In genomic region chr2:237616373-237617304, GRCh38 we compare ENCODE assay signal across 8 cellular contexts. TPM values are rescaled to one million over a fixed set of nuclear protein-coding genes. Genes with fewer than 3 reads are reported as not detected.
DNase-seq lines count a peak whose midpoint lies in the region; ATAC-seq and TF ChIP-seq lines count a peak whose summit lies in the region.

No MANE protein-coding gene starts in this region.

- no peaks in the 10 kb centered on the region for H3K27me3 Mint-ChIP-seq in activated CD8-positive, alpha-beta memory T cell treated with anti-CD3 and anti-CD28 coated beads, Interleukin-2, amount 10 ng/mL, durations not matched to agents 7 days and 5 days

- CTCF ChIA-PET in activated CD8-positive, alpha-beta memory T cell treated with anti-CD3 and anti-CD28 coated beads, Interleukin-2, amount 10 ng/mL, durations not matched to agents 7 days and 5 days (lab: Charles Lee), result no interaction called here

- no peaks in the 10 kb centered on the region for H3K9me3 ChIP-seq in tibial artery

- no peaks in the 10 kb centered on the region for H3K36me3 Mint-ChIP-seq in activated CD8-positive, alpha-beta memory T cell treated with anti-CD3 and anti-CD28 coated beads, Interleukin-2, amount 10 ng/mL, durations not matched to agents 7 days and 5 days

- no peak overlapping the region for H3K4me3 Mint-ChIP-seq in activated CD8-positive, alpha-beta memory T cell treated with anti-CD3 and anti-CD28 coated beads, Interleukin-2, amount 10 ng/mL, durations not matched to agents 7 days and 5 days

- H3K27ac ChIP-seq in layer of hippocampus (ENCODE audit: low read depth, low read length) (peak overlapping the region; percentile 23), tibial artery (peak overlapping the region; percentile 76 to 81)

- peaks cover 0 to 49% (median 32%) of the 10 kb centered on the region in 4 donors for H3K4me1 ChIP-seq in tibial artery

- ATAC-seq in activated CD8-positive, alpha-beta memory T cell treated with anti-CD3 and anti-CD28 coated beads, Interleukin-2, amount 10 ng/mL, durations not matched to agents 7 days and 5 days, result peak; percentile 33

- no peaks in the 10 kb centered on the region for H3K36me3 ChIP-seq in tibial artery

- intact Hi-C loops in tibial artery (cut with DNase I; ENCODE audit: low total_unique reads), result no loop called here

- H3K27ac Mint-ChIP-seq in activated CD8-positive, alpha-beta memory T cell treated with anti-CD3 and anti-CD28 coated beads, Interleukin-2, amount 10 ng/mL, durations not matched to agents 7 days and 5 days, result no peak overlapping the region

- no peak for TF ChIP-seq CTCF in astrocyte of the cerebellum (IDR thresholded peaks at IDR 0.05; ENCODE audit: low read depth, low read length, missing control alignments)
- no peak for TF ChIP-seq CTCF in tibial artery (IDR thresholded peaks at IDR 0.05)

- H3K4me3 ChIP-seq in astrocyte of the cerebellum (ENCODE audit: low read depth, low read length) (no peak overlapping the region), tibial artery (no peak overlapping the region)

- in situ Hi-C loops in astrocyte of the cerebellum (cut with HindIII; ENCODE audit: low sequenced_read_pairs), result no loop called here

- DNase-seq in activated CD8-positive, alpha-beta memory T cell treated with anti-CD3 and anti-CD28 coated beads, Interleukin-2, amount 10 ng/mL, durations not matched to agents 7 days and 5 days, result no peak
- no peak for DNase-seq in activated CD8-positive, alpha-beta memory T cell treated with anti-CD3 and anti-CD28 coated beads, Interleukin-2, amount 50 U/mL, for 4 hours
- DNase-seq in astrocyte of the cerebellum (ENCODE audit: low read depth) (peak; percentile 18), tibial artery (no peak), HuH-7 (ENCODE audit: low spot score) (no peak), DMS 273 (lab: John Stamatoyannopoulos, UW; ENCODE audit: unreplicated experiment) (no peak)
- DNase-seq in stimulated activated CD4-positive, alpha-beta T cell treated with anti-CD3 and anti-CD28 coated beads, Interleukin-4, amount 100 ng/mL, for 1 hour, result no peak

- H3K9me3 Mint-ChIP-seq in activated CD8-positive, alpha-beta memory T cell treated with anti-CD3 and anti-CD28 coated beads, Interleukin-2, amount 10 ng/mL, durations not matched to agents 7 days and 5 days (ENCODE audit: low read depth), result no peaks in the 10 kb centered on the region

- H3K4me1 Mint-ChIP-seq in activated CD8-positive, alpha-beta memory T cell treated with anti-CD3 and anti-CD28 coated beads, Interleukin-2, amount 10 ng/mL, durations not matched to agents 7 days and 5 days, result peaks cover 6% of the 10 kb centered on the region

- H3K27me3 ChIP-seq in layer of hippocampus (ENCODE audit: control insufficient read depth, insufficient read depth, low read length) (no peaks in the 10 kb centered on the region), tibial artery (no peaks in the 10 kb centered on the region)

RNA-seq across cellular contexts. Expression of gene LRRFIP1, which starts 10.7 kb away (rescaled TPM):
- total RNA-seq in activated CD8-positive, alpha-beta memory T cell treated with anti-CD3 and anti-CD28 coated beads, Interleukin-2, amount 10 ng/mL, durations not matched to agents 7 days and 5 days, result 100 to 1,000 TPM; 197 to 229 TPM

RNA-seq across cellular contexts. Expression of gene RAB17, which starts 26.1 kb away (rescaled TPM):
- not detected for total RNA-seq in activated CD8-positive, alpha-beta memory T cell treated with anti-CD3 and anti-CD28 coated beads, Interleukin-2, amount 10 ng/mL, durations not matched to agents 7 days and 5 days

RNA-seq across cellular contexts. Expression of gene PRLH, which starts 50.3 kb away (rescaled TPM):
- not detected for total RNA-seq in activated CD8-positive, alpha-beta memory T cell treated with anti-CD3 and anti-CD28 coated beads, Interleukin-2, amount 10 ng/mL, durations not matched to agents 7 days and 5 days
